In the genomic region with DNA sequence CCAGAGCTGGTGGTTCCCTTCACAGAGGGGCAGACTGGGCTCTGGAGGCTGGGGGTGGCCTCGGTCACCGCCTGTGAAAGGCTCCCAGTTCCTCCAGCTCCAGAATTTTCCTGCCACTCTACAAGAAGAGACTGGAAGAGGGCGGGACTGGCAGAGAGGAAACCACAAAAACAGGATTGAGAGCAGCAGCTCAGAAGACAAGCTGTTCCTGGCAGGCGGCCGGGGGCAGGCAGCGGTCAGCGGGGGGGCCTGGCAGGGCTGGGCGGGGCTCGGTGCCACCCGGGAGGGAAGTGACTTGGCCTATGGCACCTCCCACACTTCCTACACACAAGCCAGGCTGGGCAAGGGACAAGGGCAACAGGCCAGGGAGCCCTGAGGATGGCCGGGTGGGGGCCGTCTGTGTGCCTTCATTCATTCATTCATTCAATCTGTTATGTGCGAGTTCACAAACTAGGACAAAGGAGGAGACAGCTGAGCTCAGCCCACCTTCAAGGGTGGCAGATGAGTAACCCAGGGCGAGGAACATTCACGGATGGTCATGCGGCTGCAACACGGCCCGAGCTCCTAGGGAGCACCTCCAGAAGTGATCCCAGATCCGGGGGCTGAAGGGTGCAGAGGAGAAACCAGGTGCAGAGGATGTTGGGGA, we compare ENCODE assay signal across 8 cellular contexts. TPM values are rescaled to one million over a fixed set of nuclear protein-coding genes. Genes with fewer than 3 reads are reported as not detected.
DNase-seq lines count a peak whose midpoint lies in the region; ATAC-seq and TF ChIP-seq lines count a peak whose summit lies in the region.

No MANE protein-coding gene starts in this region.

- H3K27ac ChIP-seq in DND-41 (ENCODE audit: low read length) (no peak overlapping the region), right lobe of liver (peak overlapping the region; percentile 93 to 100 (median 98)), stomach smooth muscle (ENCODE audit: low read length) (peak overlapping the region; percentile 91)

- 5% methylated on average over 14 of the region's 19 CpGs for WGBS in right lobe of liver (ENCODE audit: insufficient coverage, low coverage, low lambda C conversion rate, missing lambda C conversion rate)

- no peak overlapping the region for H3K4me3 ChIP-seq in DND-41 (ENCODE audit: low read depth in 1 of 2, low read length in 2 of 2)
- H3K4me3 ChIP-seq in right lobe of liver: peak overlapping the region in 1 of 3 donors; percentile 14
- peak overlapping the region; percentile 22 to 60 for H3K4me3 ChIP-seq in stomach smooth muscle (ENCODE audit: low read length in 2 of 2)

- H3K27me3 ChIP-seq in DND-41 (ENCODE audit: insufficient read depth, low read length, poor library complexity) (no peaks in the 10 kb centered on the region), right lobe of liver (no peaks in the 10 kb centered on the region), stomach smooth muscle (ENCODE audit: control insufficient read depth in 1 of 2, insufficient read depth in 2 of 2, low read length in 2 of 2) (no peaks in the 10 kb centered on the region)

- H3K9ac ChIP-seq in DND-41 (ENCODE audit: low read depth, low read length): no peak overlapping the region
- peak overlapping the region; percentile 55 to 70 for H3K9ac ChIP-seq in stomach smooth muscle (ENCODE audit: low read length in 2 of 2)

- DNase-seq in DND-41 (no peak), MV-4-11 (lab: John Stamatoyannopoulos, UW) (peak; percentile 89), right lobe of liver (peak; percentile 96 to 99 (median 98)), 8988T (no peak)
- DNase-seq in T-helper 2 cell treated with Interferon-gamma antibody and Interleukin-4, amounts not matched to agents 5 μg/mL and 100 μg/mL, for 36 hours (ENCODE audit: low spot score): no peak

- peaks cover 1% of the 10 kb centered on the region for H3K27me3 Mint-ChIP-seq in T-helper 2 cell treated with Interferon-gamma antibody and Interleukin-4, amounts not matched to agents 5 μg/mL and 100 μg/mL, for 36 hours (ENCODE audit: low read depth)
- H3K27me3 Mint-ChIP-seq in dendritic cell treated with granulocyte-macrophage colony-stimulating factor and Interleukin-4, amounts not matched to agents 40 ng/mL and 50 ng/mL, for 4 days: no peaks in the 10 kb centered on the region

- H3K36me3 ChIP-seq in DND-41 (ENCODE audit: insufficient read depth, low read length): no peaks in the 10 kb centered on the region
- peaks cover 0 to 2% (median 0%) of the 10 kb centered on the region in 4 donors for H3K36me3 ChIP-seq in right lobe of liver
- no peaks in the 10 kb centered on the region for H3K36me3 ChIP-seq in stomach smooth muscle (ENCODE audit: control insufficient read depth in 2 of 2, insufficient read depth in 2 of 2, low read length in 2 of 2)

- no peaks in the 10 kb centered on the region for H4K20me1 ChIP-seq in DND-41 (ENCODE audit: insufficient read depth, low read length)

- peak overlapping the region; percentile 71 for H3K27ac Mint-ChIP-seq in T-helper 2 cell treated with Interferon-gamma antibody and Interleukin-4, amounts not matched to agents 5 μg/mL and 100 μg/mL, for 36 hours
- peak overlapping the region; percentile 88 for H3K27ac Mint-ChIP-seq in dendritic cell treated with granulocyte-macrophage colony-stimulating factor and Interleukin-4, amounts not matched to agents 40 ng/mL and 50 ng/mL, for 4 days

- intact Hi-C loops in dendritic cell treated with granulocyte-macrophage colony-stimulating factor and Interleukin-4, amounts not matched to agents 40 ng/mL and 50 ng/mL, for 4 days (cut with micrococcal nuclease): no loop called here
- intact Hi-C loops in right lobe of liver (cut with DNase I): no loop called here

- H3K4me1 Mint-ChIP-seq in T-helper 2 cell treated with Interferon-gamma antibody and Interleukin-4, amounts not matched to agents 5 μg/mL and 100 μg/mL, for 36 hours (ENCODE audit: low read depth): peaks cover 19% of the 10 kb centered on the region
- peaks cover 61% of the 10 kb centered on the region for H3K4me1 Mint-ChIP-seq in dendritic cell treated with granulocyte-macrophage colony-stimulating factor and Interleukin-4, amounts not matched to agents 40 ng/mL and 50 ng/mL, for 4 days (ENCODE audit: low read depth)

- no peaks in the 10 kb centered on the region for H3K79me2 ChIP-seq in DND-41 (ENCODE audit: insufficient read depth, low read length)

- peaks cover 11% of the 10 kb centered on the region for H3K9me3 ChIP-seq in DND-41 (ENCODE audit: insufficient read depth, low read length, severe bottlenecking)
- H3K9me3 ChIP-seq in right lobe of liver: peaks cover 0 to 6% (median 0%) of the 10 kb centered on the region in 4 donors
- H3K9me3 ChIP-seq in stomach smooth muscle (ENCODE audit: control insufficient read depth in 2 of 2, low read length in 2 of 2): peaks cover 0 to 5% of the 10 kb centered on the region in 2 donors

- ATAC-seq in DND-41 (ENCODE audit: insufficient read depth, low read depth) (peak; percentile 23; the same call in 1 of the 3 replicates), right lobe of liver (peak; percentile 91 to 93 (median 92)), GM19035 (IDR thresholded peaks at IDR 0.05; ENCODE audit: unreplicated experiment) (no peak)

- TF ChIP-seq POLR2A in right lobe of liver (IDR thresholded peaks at IDR 0.05): peak; percentile 43

- no peak overlapping the region for H3K4me2 ChIP-seq in DND-41 (ENCODE audit: insufficient read depth, low read length)

- TF ChIP-seq CTCF in DND-41 (IDR thresholded peaks at IDR 0.05; ENCODE audit: borderline replicate concordance, extremely low read depth, low read length, poor library complexity, severe bottlenecking) (no peak), right lobe of liver (IDR thresholded peaks at IDR 0.05) (no peak)

- H3K36me3 Mint-ChIP-seq in T-helper 2 cell treated with Interferon-gamma antibody and Interleukin-4, amounts not matched to agents 5 μg/mL and 100 μg/mL, for 36 hours (ENCODE audit: low read depth): no peaks in the 10 kb centered on the region
- H3K36me3 Mint-ChIP-seq in dendritic cell treated with granulocyte-macrophage colony-stimulating factor and Interleukin-4, amounts not matched to agents 40 ng/mL and 50 ng/mL, for 4 days (ENCODE audit: low read depth): peaks cover 4% of the 10 kb centered on the region

- H3K4me1 ChIP-seq in DND-41 (ENCODE audit: insufficient read depth, low read length) (peaks cover 4% of the 10 kb centered on the region), right lobe of liver (peaks cover 4 to 27% (median 14%) of the 10 kb centered on the region in 4 donors), stomach smooth muscle (ENCODE audit: control insufficient read depth, insufficient read depth, low read length) (peaks cover 17% of the 10 kb centered on the region)

- peak overlapping the region; percentile 64 for H3K4me3 Mint-ChIP-seq in T-helper 2 cell treated with Interferon-gamma antibody and Interleukin-4, amounts not matched to agents 5 μg/mL and 100 μg/mL, for 36 hours
- H3K4me3 Mint-ChIP-seq in dendritic cell treated with granulocyte-macrophage colony-stimulating factor and Interleukin-4, amounts not matched to agents 40 ng/mL and 50 ng/mL, for 4 days: peak overlapping the region; percentile 66

- H2AFZ ChIP-seq in DND-41 (ENCODE audit: low read depth, low read length): no peak overlapping the region

- peaks cover 5% of the 10 kb centered on the region for H3K9me3 Mint-ChIP-seq in T-helper 2 cell treated with Interferon-gamma antibody and Interleukin-4, amounts not matched to agents 5 μg/mL and 100 μg/mL, for 36 hours
- H3K9me3 Mint-ChIP-seq in dendritic cell treated with granulocyte-macrophage colony-stimulating factor and Interleukin-4, amounts not matched to agents 40 ng/mL and 50 ng/mL, for 4 days: peaks cover 9% of the 10 kb centered on the region

RNA-seq across cellular contexts. Expression of a gene that starts 16.9 kb away (rescaled TPM):
- total RNA-seq in right lobe of liver: 10 to 100 TPM; 22.2 to 42.6 (median 29.2) TPM

RNA-seq across cellular contexts. Expression of a gene that starts 18.6 kb away (rescaled TPM):
- 100 to 1,000 TPM in 4 of 6 experiments, 10 to 100 TPM in 2; 80.5 to 218 (median 117) TPM for total RNA-seq in right lobe of liver

Comparison
In these comparisons a context has a peak if more than half of its experiments do, and no peak if none do; other contexts are left out.
1. DNase-seq: peak in MV-4-11 (single experiment) and right lobe of liver (3 of 3); none in DND-41 (single experiment), T-helper 2 cell treated with Interferon-gamma antibody and Interleukin-4, amounts not matched to agents 5 μg/mL and 100 μg/mL, for 36 hours (single experiment) and 8988T (single experiment).
2. H3K4me3 ChIP-seq: peak in stomach smooth muscle (2 of 2); none in DND-41 (0 of 2).